17 cellular contexts compared by ENCODE assay signal in genomic region chr2:239391286-239392071, GRCh38. TPM values are rescaled to one million over a fixed set of nuclear protein-coding genes. Genes with fewer than 3 reads are reported as not detected.
DNase-seq lines count a peak whose midpoint lies in the region; ATAC-seq and TF ChIP-seq lines count a peak whose summit lies in the region.
"Had no signal": no experiment of that assay in that cellular context is flagged by ENCODE, and none has a peak within 500 bp of the region (broad histone marks: within the 10 kb centered on the region; RNA-seq: fewer than 3 reads in every experiment).

No MANE protein-coding gene starts in this region.

- TF ChIP-seq CTCF in activated B cell treated with CpG ODN at 0.5 μM for 24 hours (IDR thresholded peaks at IDR 0.05) (no peak), right lobe of liver (IDR thresholded peaks at IDR 0.05) (no peak)

- H3K9me3 ChIP-seq in right lobe of liver = no peaks in the 10 kb centered on the region
- no peaks in the 10 kb centered on the region for H3K9me3 ChIP-seq in T-helper 17 cell (ENCODE audit: control insufficient read depth, low read length, poor library complexity, severe bottlenecking)

- H3K27me3 Mint-ChIP-seq in activated B cell treated with CpG ODN at 0.5 μM for 24 hours = no peaks in the 10 kb centered on the region
- H3K27me3 Mint-ChIP-seq in T-helper 17 cell = no peaks in the 10 kb centered on the region

- POLR2A ChIA-PET in activated B cell treated with CpG ODN at 0.5 μM for 24 hours (lab: Charles Lee) = interaction anchor here (2.0 kb wide), 1 partner anchor 9 kb away, joined by 7 read pairs; the partner anchor contains the start of gene HDAC4

- CTCF ChIA-PET in activated B cell treated with CpG ODN at 0.5 μM for 24 hours (lab: Charles Lee) = no interaction called here

- H3K4me1 Mint-ChIP-seq in activated B cell treated with CpG ODN at 0.5 μM for 24 hours (no peaks in the 10 kb centered on the region), T-helper 17 cell (peaks cover 14% of the 10 kb centered on the region)

- no peaks in the 10 kb centered on the region for H3K27me3 ChIP-seq in right lobe of liver
- H3K27me3 ChIP-seq: BLaER1 treated with 17β-estradiol and CSF1 and Interleukin-3, amounts not matched to agents 10 nM and 100 nM had no signal

- H3K4me3 Mint-ChIP-seq in activated B cell treated with CpG ODN at 0.5 μM for 24 hours (no peak overlapping the region), T-helper 17 cell (no peak overlapping the region)
- H3K4me3 Mint-ChIP-seq: H9 had no signal

- intact Hi-C loops in activated B cell treated with CpG ODN at 0.5 μM for 24 hours (cut with micrococcal nuclease) (no loop called here), right lobe of liver (cut with DNase I) (no loop called here), sciatic nerve (cut with DNase I) (no loop called here)

- H3K27ac ChIP-seq in right lobe of liver = no peak overlapping the region
- H3K27ac ChIP-seq: BLaER1 treated with 17β-estradiol and CSF1 and Interleukin-3, amounts not matched to agents 10 nM and 100 nM had no signal

- peak; percentile 25 for DNase-seq in activated CD4-positive, CD25-positive, alpha-beta regulatory T cell treated with anti-CD3 and anti-CD28 coated beads, Interleukin-2, amount 50 U/mL, for 72 hours
- no peak for DNase-seq in activated CD4-positive, CD25-positive, alpha-beta regulatory T cell (lab: John Stamatoyannopoulos, UW)
- DNase-seq in activated B cell treated with CpG ODN at 0.5 μM for 24 hours = peak; percentile 10
- peak in 2 of 3 donors; percentile 23 to 39 for DNase-seq in right lobe of liver
- DNase-seq in sciatic nerve (ENCODE audit: low spot score) = peak; percentile 26
- DNase-seq in T-helper 17 cell = no peak
- no peak for DNase-seq in amygdala (lab: John Stamatoyannopoulos, UW)
- DNase-seq: 8988T, DMS 273 treated with DMSO at 0.1 percent for 48 hours, EL, H9, Kasumi-1, NCI-H187 treated with DMSO at 0.1 percent for 48 hours, NCI-H2171 treated with DMSO at 0.1 percent for 48 hours, NCI-H510A treated with DMSO at 0.1 percent for 48 hours had no signal

- TF ChIP-seq POLR2A in right lobe of liver (IDR thresholded peaks at IDR 0.05) = no peak

- WGBS in right lobe of liver (ENCODE audit: insufficient coverage, low coverage, low lambda C conversion rate, missing lambda C conversion rate) = 87% methylated on average over 3 of the region's 24 CpGs

- peaks cover 0 to 10% (median 4%) of the 10 kb centered on the region in 4 donors for H3K4me1 ChIP-seq in right lobe of liver

- H3K36me3 Mint-ChIP-seq in activated B cell treated with CpG ODN at 0.5 μM for 24 hours (ENCODE audit: low read depth) = peaks cover 8% of the 10 kb centered on the region
- H3K36me3 Mint-ChIP-seq in T-helper 17 cell (ENCODE audit: low read depth) = peaks cover 2% of the 10 kb centered on the region

- ATAC-seq in activated B cell treated with CpG ODN at 0.5 μM for 24 hours (ENCODE audit: low read depth) = no peak
- no peak for ATAC-seq in right lobe of liver
- ATAC-seq in sciatic nerve = no peak
- ATAC-seq in T-helper 17 cell = no peak
- ATAC-seq in HG03159 (IDR thresholded peaks at IDR 0.05; ENCODE audit: unreplicated experiment) = no peak

- no peak overlapping the region for H3K27ac Mint-ChIP-seq in activated B cell treated with CpG ODN at 0.5 μM for 24 hours
- no peak overlapping the region for H3K27ac Mint-ChIP-seq in T-helper 17 cell

- no peaks in the 10 kb centered on the region for H3K36me3 ChIP-seq in right lobe of liver

- H3K4me3 ChIP-seq in right lobe of liver = no peak overlapping the region
- H3K4me3 ChIP-seq: BLaER1 treated with 17β-estradiol and CSF1 and Interleukin-3, amounts not matched to agents 10 nM and 100 nM had no signal

- peaks cover 2% of the 10 kb centered on the region for H3K9me3 Mint-ChIP-seq in activated B cell treated with CpG ODN at 0.5 μM for 24 hours
- H3K9me3 Mint-ChIP-seq: H9 had no signal

RNA-seq across cellular contexts. Expression of gene HDAC4, which starts 9.3 kb away (rescaled TPM):
- total RNA-seq in activated B cell treated with CpG ODN at 0.5 μM for 24 hours (30.9 and 31.9 TPM in 2 replicates), right lobe of liver (10 to 100 TPM in 5 of 6 experiments, 1 to 10 TPM in 1; 8.9 to 22.4 (median 14.7) TPM), sciatic nerve (99.5 TPM), T-helper 17 cell (10 to 100 TPM; 78.9 to 79.0 TPM)

Comparison
In these comparisons a context has a peak if more than half of its experiments do, and no peak if none do; other contexts are left out.
1. DNase-seq: peak in activated CD4-positive, CD25-positive, alpha-beta regulatory T cell treated with anti-CD3 and anti-CD28 coated beads, Interleukin-2, amount 50 U/mL, for 72 hours (single experiment), activated B cell treated with CpG ODN at 0.5 μM for 24 hours (single experiment), right lobe of liver (2 of 3) and sciatic nerve (single experiment); none in activated CD4-positive, CD25-positive, alpha-beta regulatory T cell (0 of 4), T-helper 17 cell (0 of 3) and amygdala (0 of 56).